1 cellular context compared by ENCODE assay signal in the genomic region with DNA sequence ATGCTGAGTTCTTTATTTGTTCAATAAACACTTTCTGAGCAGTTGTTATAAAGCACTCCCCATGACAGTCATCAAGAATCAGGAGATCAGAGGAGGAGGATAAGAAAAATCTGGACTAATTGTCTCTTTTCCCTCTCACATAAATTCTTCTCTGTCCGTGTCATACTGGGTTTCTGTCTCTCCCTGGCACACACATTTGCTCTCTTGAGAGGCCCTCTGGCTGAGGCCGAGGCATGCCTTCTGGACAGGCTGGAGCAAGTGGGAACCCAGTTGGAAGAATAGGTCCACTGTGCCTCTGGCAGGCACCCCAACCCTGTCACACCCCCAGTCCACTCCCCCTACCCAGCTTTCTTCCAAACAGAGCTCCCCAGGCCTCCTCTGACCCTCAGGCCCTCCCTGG.
TF ChIP-seq lines count a peak whose summit lies in the region.

No MANE protein-coding gene starts in this region.

TF ChIP-seq in H1, 55 proteins besides CTCF, POLR2A, EP300 and RAD21:
- TF ChIP-seq RNF2 (IDR thresholded peaks at IDR 0.05; ENCODE audit: borderline replicate concordance, low read depth, low read length, missing control alignments, poor library complexity, severe bottlenecking): no peak
- no peak for TF ChIP-seq HDAC2 (IDR thresholded peaks at IDR 0.05; ENCODE audit: borderline replicate concordance in 1 of 2, low read depth in 2 of 2, low read length in 2 of 2)
